8 cellular contexts compared by ENCODE assay signal in genomic region chr1:113389356-113389952, GRCh38. TPM values are rescaled to one million over a fixed set of nuclear protein-coding genes. Genes with fewer than 3 reads are reported as not detected.
DNase-seq lines count a peak whose midpoint lies in the region; ATAC-seq, FAIRE-seq and TF ChIP-seq lines count a peak whose summit lies in the region.

No MANE protein-coding gene starts in this region.

- peak overlapping the region; percentile 69 for H3K4me3 Mint-ChIP-seq in progenitor cell of endocrine pancreas (ENCODE audit: low read depth)

- TF ChIP-seq CTCF in GM06990 (IDR thresholded peaks at IDR 0.05; ENCODE audit: insufficient read depth, low read length, poor library complexity, severe bottlenecking) (no peak), Panc1 (IDR thresholded peaks at IDR 0.05) (no peak), progenitor cell of endocrine pancreas (IDR thresholded peaks at IDR 0.05; ENCODE audit: unreplicated experiment) (no peak)

- H3K27me3 Mint-ChIP-seq in progenitor cell of endocrine pancreas, result no peaks in the 10 kb centered on the region

- H3K4me1 ChIP-seq in Panc1 (ENCODE audit: control insufficient read depth, insufficient read depth, low read length), result peaks cover 18% of the 10 kb centered on the region

- BruUV-seq in Panc1 (replicated peaks; lab: Mats Ljungman, UMichigan), result no TSS peak

- no peaks in the 10 kb centered on the region for H3K27me3 ChIP-seq in GM06990 (replicated peaks; ENCODE audit: control insufficient read depth, insufficient read depth, low read length)
- H3K27me3 ChIP-seq in Panc1 (ENCODE audit: control insufficient read depth, insufficient read depth, low read length), result no peaks in the 10 kb centered on the region

- FAIRE-seq in HTR-8/SVneo (lab: Jason Lieb, UNC), result no peak

- peaks cover 3% of the 10 kb centered on the region for H3K9me3 Mint-ChIP-seq in progenitor cell of endocrine pancreas (ENCODE audit: low read depth)

- in situ Hi-C loops in Panc1 (cut with HindIII; ENCODE audit: low pct_unique_long_range_greater_than_20kb, low sequenced_read_pairs), result no loop called here

- peaks cover 29% of the 10 kb centered on the region for H3K4me1 Mint-ChIP-seq in progenitor cell of endocrine pancreas (ENCODE audit: low read depth)

- H3K36me3 ChIP-seq in GM06990 (ENCODE audit: control insufficient read depth, insufficient read depth, low read length), result no peaks in the 10 kb centered on the region
- peaks cover 3% of the 10 kb centered on the region; the same call in 1 of the 2 replicates for H3K36me3 ChIP-seq in Panc1 (ENCODE audit: control insufficient read depth, insufficient read depth, low read length)

- H3K4me3 ChIP-seq in GM06990 (replicated peaks; ENCODE audit: low read depth, low read length) (peak overlapping the region; percentile 73), Panc1 (ENCODE audit: low read depth in 2 of 2, low read length in 2 of 2) (peak overlapping the region; percentile 74 to 89)

- intact Hi-C loops in Panc1 (cut with micrococcal nuclease; ENCODE audit: unreplicated experiment), result no loop called here

- H3K27ac Mint-ChIP-seq in progenitor cell of endocrine pancreas, result peak overlapping the region; percentile 4

- CTCF ChIA-PET in Panc1 (lab: Charles Lee), result no interaction called here

- no peaks in the 10 kb centered on the region for H3K36me3 Mint-ChIP-seq in progenitor cell of endocrine pancreas (ENCODE audit: insufficient read depth)

- H3K27ac ChIP-seq in Panc1 (ENCODE audit: low read length) (peak overlapping the region; percentile 68), epithelial cell of prostate (peak overlapping the region; percentile 75)

- no peak for DNase-seq in GM06990 (ENCODE audit: extremely low read depth, insufficient read length)
- no peak for DNase-seq in Panc1 (ENCODE audit: low read depth, low spot score)
- DNase-seq in epithelial cell of prostate (ENCODE audit: low read depth, low spot score), result no peak
- DNase-seq in progenitor cell of endocrine pancreas (ENCODE audit: low spot score, unreplicated experiment), result no peak
- no peak for DNase-seq in HTR-8/SVneo (ENCODE audit: insufficient read length, low spot score)
- DNase-seq in NCI-H446 treated with DMSO at 0.1 percent for 48 hours (lab: John Stamatoyannopoulos, UW), result no peak
- no peak for DNase-seq in activated effector memory CD4-positive, alpha-beta T cell treated with Interleukin-2 at 50 U/mL for 16 hours

- no peak for ATAC-seq in Panc1
- no peak for ATAC-seq in GM18858 (IDR thresholded peaks at IDR 0.05; ENCODE audit: unreplicated experiment)

- POLR2A ChIA-PET in Panc1 (lab: Charles Lee), result no interaction called here

- H3K9me3 ChIP-seq in Panc1 (ENCODE audit: control insufficient read depth, insufficient read depth, low read depth, low read length), result no peaks in the 10 kb centered on the region

RNA-seq across cellular contexts. Expression of gene MAGI3, which starts 0.9 kb away (rescaled TPM):
- total RNA-seq in Panc1 (2021; ENCODE audit: unreplicated experiment), result 10.9 TPM
- polyA plus RNA-seq in Panc1 (2012; ENCODE audit: insufficient read length), result 3.4 TPM
- total RNA-seq in progenitor cell of endocrine pancreas, result 23.6 and 23.7 TPM in 2 replicates
